Comparison of ENCODE assay signal across 7 cellular contexts in the genomic region with DNA sequence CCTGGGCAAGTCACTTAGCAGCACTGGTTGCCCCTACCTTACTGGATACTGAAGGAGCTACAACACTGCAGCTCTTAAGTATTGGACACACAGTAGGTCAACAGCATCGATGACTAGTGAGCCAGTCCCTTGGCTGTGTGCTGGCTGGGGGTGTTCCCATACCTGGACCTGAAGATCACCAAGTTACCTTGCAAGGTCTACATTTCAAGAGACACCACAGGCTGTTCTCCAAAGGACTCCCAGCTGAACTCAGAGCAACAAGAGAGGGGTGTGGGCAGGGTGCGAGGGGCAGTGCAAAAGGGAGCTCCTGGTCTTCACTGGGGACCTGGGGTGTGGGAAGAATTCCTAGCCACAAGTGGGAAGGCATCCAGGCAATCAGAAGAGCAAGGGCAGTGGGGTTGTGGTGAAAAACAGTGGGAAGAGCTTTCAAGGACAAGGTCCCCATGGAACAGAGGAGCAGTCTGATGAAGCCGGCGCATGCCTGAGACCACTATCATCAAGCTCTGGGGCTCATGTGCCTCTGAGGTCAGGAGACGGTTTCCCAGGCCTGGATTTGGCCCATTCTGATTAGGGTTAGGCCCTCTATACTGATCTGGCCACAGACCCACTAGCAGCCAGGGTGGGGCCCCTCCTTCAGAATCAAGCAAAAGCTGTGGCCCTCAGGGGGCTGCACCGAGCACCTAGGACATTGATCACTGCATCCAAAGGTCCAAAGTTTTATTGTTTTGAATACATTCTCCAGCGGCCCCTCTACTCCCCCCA. TPM values are rescaled to one million over a fixed set of nuclear protein-coding genes. Genes with fewer than 3 reads are reported as not detected.
DNase-seq lines count a peak whose midpoint lies in the region; FAIRE-seq and TF ChIP-seq lines count a peak whose summit lies in the region.
"Had no signal": no experiment of that assay in that cellular context is flagged by ENCODE, and none has a peak within 500 bp of the region (broad histone marks: within the 10 kb centered on the region; RNA-seq: fewer than 3 reads in every experiment).

No MANE protein-coding gene starts in this region.

- H3K27ac ChIP-seq in SK-N-SH (ENCODE audit: low read depth in 2 of 2, low read length in 1 of 2) (peak overlapping the region; percentile 61 to 83), endothelial cell of umbilical vein (ENCODE audit: insufficient read depth, low read depth, low read length) (no peak overlapping the region), stomach smooth muscle (ENCODE audit: low read length) (peak overlapping the region; percentile 80)

- H3K27me3 ChIP-seq in SK-N-SH (ENCODE audit: insufficient read depth) (no peaks in the 10 kb centered on the region), endothelial cell of umbilical vein (ENCODE audit: control insufficient read depth in 2 of 2, insufficient read depth in 2 of 2, low read length in 2 of 2) (no peaks in the 10 kb centered on the region), stomach smooth muscle (ENCODE audit: control insufficient read depth in 1 of 2, insufficient read depth in 2 of 2, low read length in 2 of 2) (no peaks in the 10 kb centered on the region)

- H3K79me2 ChIP-seq in SK-N-SH (ENCODE audit: insufficient read depth) (peaks cover 49% of the 10 kb centered on the region), endothelial cell of umbilical vein (ENCODE audit: control insufficient read depth, insufficient read depth, low read length) (peaks cover 28% of the 10 kb centered on the region)

- no peaks in the 10 kb centered on the region for H3K9me2 ChIP-seq in SK-N-SH

- peaks cover 30 to 36% of the 10 kb centered on the region in 2 experiments for H3K4me1 ChIP-seq in SK-N-SH (ENCODE audit: control insufficient read depth in 1 of 2, insufficient read depth in 2 of 2, low read depth in 1 of 2, low read length in 1 of 2)
- peaks cover 40% of the 10 kb centered on the region for H3K4me1 ChIP-seq in endothelial cell of umbilical vein (ENCODE audit: control insufficient read depth, extremely low read depth, insufficient read depth, low read length)
- H3K4me1 ChIP-seq in stomach smooth muscle (ENCODE audit: control insufficient read depth, insufficient read depth, low read length): peaks cover 59% of the 10 kb centered on the region

- DNase-seq in SK-N-SH: no peak
- no peak for DNase-seq in endothelial cell of umbilical vein (ENCODE audit: low read depth, low spot score)
- no peak for DNase-seq in stimulated activated CD4-positive, alpha-beta T cell treated with anti-CD3 and anti-CD28 coated beads, Interleukin-12 subunit alpha, Interleukin-12 subunit beta, amount 100 ng/mL, for 4 hours
- no peak for DNase-seq in activated CD8-positive, alpha-beta memory T cell treated with anti-CD3 and anti-CD28 coated beads, Interleukin-2, amount 50 U/mL, for 48 hours
- DNase-seq in amniotic stem cell (lab: John Stamatoyannopoulos, UW): no peak
- DNase-seq: natural killer cell had no signal

- H4K20me1 ChIP-seq in SK-N-SH (ENCODE audit: insufficient read depth) (peaks cover 56% of the 10 kb centered on the region), endothelial cell of umbilical vein (replicated peaks; ENCODE audit: control insufficient read depth, extremely low read depth, insufficient read depth, low read length) (no peaks in the 10 kb centered on the region)

- CTCF ChIA-PET in SK-N-SH (lab: Yijun Ruan, JAX): interaction anchor here (0.8 to 14.8 kb wide), 9 partner anchors 9 to 139 kb away, joined by 3 to 205 read pairs (median 4); a partner anchor contains a TSS
- CTCF ChIA-PET in endothelial cell of umbilical vein (lab: Charles Lee): interaction anchor here (1.1 to 11.8 kb wide), 14 partner anchors 9 to 187 kb away, joined by 3 to 365 read pairs (median 10); a partner anchor contains a TSS

- H3K4me3 ChIP-seq in SK-N-SH (ENCODE audit: low read depth in 2 of 2, low read length in 1 of 2): no peak overlapping the region; a peak in 1 of 4 replicates
- H3K4me3 ChIP-seq in endothelial cell of umbilical vein (replicated peaks in 1 of 3; ENCODE audit: insufficient read depth in 1 of 3, low read depth in 1 of 3, low read length in 3 of 3): no peak overlapping the region
- peak overlapping the region in 1 of 2 donors; percentile 35 for H3K4me3 ChIP-seq in stomach smooth muscle (ENCODE audit: low read length in 2 of 2)

- peaks cover 10 to 23% of the 10 kb centered on the region in 2 experiments for H3K36me3 ChIP-seq in SK-N-SH (replicated peaks in 1 of 2; ENCODE audit: control insufficient read depth in 1 of 2, insufficient read depth in 2 of 2, low read length in 1 of 2)
- peaks cover 7 to 27% of the 10 kb centered on the region in 2 experiments for H3K36me3 ChIP-seq in endothelial cell of umbilical vein (ENCODE audit: control insufficient read depth in 2 of 2, extremely low read depth in 1 of 2, insufficient read depth in 2 of 2, low read length in 2 of 2)
- peaks cover 4 to 9% of the 10 kb centered on the region in 2 donors for H3K36me3 ChIP-seq in stomach smooth muscle (ENCODE audit: control insufficient read depth in 2 of 2, insufficient read depth in 2 of 2, low read length in 2 of 2)

- TF ChIP-seq RAD21 in SK-N-SH (IDR thresholded peaks at IDR 0.05; ENCODE audit: low read length): no peak

- TF ChIP-seq EP300 in SK-N-SH (IDR thresholded peaks at IDR 0.05; ENCODE audit: borderline replicate concordance in 1 of 2, low read depth in 1 of 2, low read length in 1 of 2): no peak

- WGBS in SK-N-SH (ENCODE audit: low lambda C conversion rate): 94% methylated on average over 7 of the region's 7 CpGs

- H3K9ac ChIP-seq in SK-N-SH (0 out of 2 replicates have a peak overlapping the region, but pooled peaks have one; percentile 17), endothelial cell of umbilical vein (replicated peaks; ENCODE audit: extremely low read depth, insufficient read depth, low read length) (no peak overlapping the region), stomach smooth muscle (ENCODE audit: low read length in 2 of 2) (peak overlapping the region; percentile 30 to 58)

- H3K9me3 ChIP-seq in SK-N-SH (no peaks in the 10 kb centered on the region), endothelial cell of umbilical vein (replicated peaks; ENCODE audit: control insufficient read depth, insufficient read depth, low read length) (no peaks in the 10 kb centered on the region), stomach smooth muscle (ENCODE audit: control insufficient read depth in 2 of 2, low read length in 2 of 2) (no peaks in the 10 kb centered on the region)

- peak overlapping the region; percentile 55; the same call in 1 of the 2 replicates for H3K4me2 ChIP-seq in SK-N-SH
- no peak overlapping the region for H3K4me2 ChIP-seq in endothelial cell of umbilical vein (ENCODE audit: insufficient read depth, low read length)

- no peak for TF ChIP-seq CTCF in SK-N-SH (IDR thresholded peaks at IDR 0.05)
- no peak for TF ChIP-seq CTCF in endothelial cell of umbilical vein (IDR thresholded peaks at IDR 0.05; ENCODE audit: extremely low read depth in 1 of 2, insufficient read depth in 1 of 2, low read depth in 1 of 2, low read length in 2 of 2)

- no peaks in the 10 kb centered on the region for H3K9me1 ChIP-seq in endothelial cell of umbilical vein (replicated peaks; ENCODE audit: control insufficient read depth, extremely low read depth, insufficient read depth, low read length)

- POLR2A ChIA-PET in SK-N-SH (lab: Yijun Ruan, JAX) (interaction anchor here (0.6 to 3.3 kb wide), 6 partner anchors 15 to 81 kb away, joined by 3 to 35 read pairs (median 4); no protein-coding TSS in a partner anchor), endothelial cell of umbilical vein (lab: Charles Lee) (interaction anchor here (1.1 to 1.2 kb wide), 2 partner anchors 32 to 33 kb away, joined by 5 to 9 read pairs; no protein-coding TSS in a partner anchor)

- FAIRE-seq in endothelial cell of umbilical vein (lab: Jason Lieb, UNC): peak; percentile 71

- no TSS peak for BruUV-seq in endothelial cell of umbilical vein (replicated peaks; lab: Mats Ljungman, UMichigan)

- peak; percentile 23 for TF ChIP-seq POLR2A in endothelial cell of umbilical vein (IDR thresholded peaks at IDR 0.05; ENCODE audit: low read depth, low read length)

- dilution Hi-C loops in endothelial cell of umbilical vein (cut with MboI; ENCODE audit: extremely low pct_ligation_motif_present, low sequenced_read_pairs): no loop called here

- H3F3A ChIP-seq in SK-N-SH (replicated peaks; ENCODE audit: insufficient read depth): peaks cover 54% of the 10 kb centered on the region

- no peak overlapping the region for H2AFZ ChIP-seq in SK-N-SH (ENCODE audit: low read depth)
- H2AFZ ChIP-seq in endothelial cell of umbilical vein (ENCODE audit: low read depth, low read length): no peak overlapping the region

- intact Hi-C loops in endothelial cell of umbilical vein (cut with micrococcal nuclease): loop anchor here (1.0 kb wide), 1 partner anchor 49 kb away; no protein-coding TSS in a partner anchor

RNA-seq across cellular contexts. Expression of a gene that starts 4.6 kb away (rescaled TPM):
- polyA plus RNA-seq in SK-N-SH (2012; rRNA removed): 42.1 and 47.2 TPM in 2 replicates
- 26.1 and 35.6 TPM in 2 replicates for polyA plus RNA-seq in SK-N-SH (2012; cell fraction: cytosol; rRNA removed)
- 27.6 and 44.6 TPM in 2 replicates for polyA plus RNA-seq in SK-N-SH (2012; cell fraction: nucleus; rRNA removed)
- total RNA-seq in endothelial cell of umbilical vein: 48.3 and 49.5 TPM in 2 replicates
- polyA plus RNA-seq in endothelial cell of umbilical vein: 73.7 and 74.7 TPM in 2 replicates
- 43.0 and 46.7 TPM in 2 replicates for polyA plus RNA-seq in endothelial cell of umbilical vein (2011; cell fraction: cytosol; rRNA removed)
- 38.6 and 45.0 TPM in 2 replicates for polyA plus RNA-seq in endothelial cell of umbilical vein (2011; cell fraction: nucleus; rRNA removed)
- 51.1 and 56.5 TPM in 2 replicates for polyA plus RNA-seq in endothelial cell of umbilical vein (2012)
- polyA minus RNA-seq in endothelial cell of umbilical vein: 42.6 and 53.2 TPM in 2 replicates
- 12.4 TPM for polyA minus RNA-seq in endothelial cell of umbilical vein (2011; cell fraction: cytosol; rRNA and poly(A)+ RNA removed)
- 10.8 and 11.8 TPM in 2 replicates for polyA minus RNA-seq in endothelial cell of umbilical vein (2011; cell fraction: nucleus; rRNA and poly(A)+ RNA removed)

RNA-seq across cellular contexts. Expression of a gene that starts 7.9 kb away (rescaled TPM):
- polyA plus RNA-seq in SK-N-SH (2012; rRNA removed) (89.6 and 94.5 TPM in 2 replicates), endothelial cell of umbilical vein (102 and 125 TPM in 2 replicates)
- 38.5 and 54.1 TPM in 2 replicates for polyA plus RNA-seq in SK-N-SH (2012; cell fraction: cytosol; rRNA removed)
- polyA plus RNA-seq in SK-N-SH (2012; cell fraction: nucleus; rRNA removed): 101 and 184 TPM in 2 replicates
- total RNA-seq in endothelial cell of umbilical vein: 117 and 130 TPM in 2 replicates
- polyA plus RNA-seq in endothelial cell of umbilical vein (2011; cell fraction: cytosol; rRNA removed): 43.3 and 54.3 TPM in 2 replicates
- polyA plus RNA-seq in endothelial cell of umbilical vein (2011; cell fraction: nucleus; rRNA removed): 130 and 152 TPM in 2 replicates
- 40.7 and 61.9 TPM in 2 replicates for polyA plus RNA-seq in endothelial cell of umbilical vein (2012)
- 76.4 and 95.4 TPM in 2 replicates for polyA minus RNA-seq in endothelial cell of umbilical vein
- polyA minus RNA-seq in endothelial cell of umbilical vein (2011; cell fraction: cytosol; rRNA and poly(A)+ RNA removed): 26.5 TPM
- polyA minus RNA-seq in endothelial cell of umbilical vein (2011; cell fraction: nucleus; rRNA and poly(A)+ RNA removed): 38.5 and 45.5 TPM in 2 replicates

RNA-seq across cellular contexts. Expression of a gene that starts 22.0 kb away (rescaled TPM):
- polyA plus RNA-seq in SK-N-SH (2012; rRNA removed) (8.6 and 16.9 TPM in 2 replicates), endothelial cell of umbilical vein (18.4 and 23.5 TPM in 2 replicates)
- 7.7 and 12.5 TPM in 2 replicates for polyA plus RNA-seq in SK-N-SH (2012; cell fraction: cytosol; rRNA removed)
- 67.2 and 121 TPM in 2 replicates for polyA plus RNA-seq in SK-N-SH (2012; cell fraction: nucleus; rRNA removed)
- total RNA-seq in endothelial cell of umbilical vein: 86.0 and 86.3 TPM in 2 replicates
- polyA plus RNA-seq in endothelial cell of umbilical vein (2011; cell fraction: cytosol; rRNA removed): 15.8 and 26.9 TPM in 2 replicates
- polyA plus RNA-seq in endothelial cell of umbilical vein (2011; cell fraction: nucleus; rRNA removed): 59.1 and 69.4 TPM in 2 replicates
- polyA plus RNA-seq in endothelial cell of umbilical vein (2012): 28.9 and 43.8 TPM in 2 replicates
- 9.1 and 9.7 TPM in 2 replicates for polyA minus RNA-seq in endothelial cell of umbilical vein
- polyA minus RNA-seq in endothelial cell of umbilical vein (2011; cell fraction: cytosol; rRNA and poly(A)+ RNA removed): 11.2 TPM
- 15.3 and 26.1 TPM in 2 replicates for polyA minus RNA-seq in endothelial cell of umbilical vein (2011; cell fraction: nucleus; rRNA and poly(A)+ RNA removed)

RNA-seq across cellular contexts. Expression of a gene that starts 26.9 kb away (rescaled TPM):
- polyA plus RNA-seq in SK-N-SH (2012; rRNA removed) (3.5 and 4.0 TPM in 2 replicates), endothelial cell of umbilical vein (6.5 and 8.0 TPM in 2 replicates)
- polyA plus RNA-seq in SK-N-SH (2012; cell fraction: cytosol; rRNA removed): 1.7 and 2.6 TPM in 2 replicates
- 3.4 and 4.3 TPM in 2 replicates for polyA plus RNA-seq in SK-N-SH (2012; cell fraction: nucleus; rRNA removed)
- total RNA-seq in endothelial cell of umbilical vein: 13.3 and 13.4 TPM in 2 replicates
- 3.5 and 3.7 TPM in 2 replicates for polyA plus RNA-seq in endothelial cell of umbilical vein (2011; cell fraction: cytosol; rRNA removed)
- 4.0 and 4.5 TPM in 2 replicates for polyA plus RNA-seq in endothelial cell of umbilical vein (2011; cell fraction: nucleus; rRNA removed)
- 8.1 and 8.7 TPM in 2 replicates for polyA plus RNA-seq in endothelial cell of umbilical vein (2012)
- 10.5 and 13.9 TPM in 2 replicates for polyA minus RNA-seq in endothelial cell of umbilical vein
- 3.8 TPM for polyA minus RNA-seq in endothelial cell of umbilical vein (2011; cell fraction: cytosol; rRNA and poly(A)+ RNA removed)
- 6.1 and 6.9 TPM in 2 replicates for polyA minus RNA-seq in endothelial cell of umbilical vein (2011; cell fraction: nucleus; rRNA and poly(A)+ RNA removed)

RNA-seq across cellular contexts. Expression of a gene that starts 29.6 kb away (rescaled TPM):
- polyA plus RNA-seq in SK-N-SH (2012; rRNA removed) (30.2 and 31.1 TPM in 2 replicates), endothelial cell of umbilical vein (34.8 and 38.5 TPM in 2 replicates)
- 15.7 and 23.9 TPM in 2 replicates for polyA plus RNA-seq in SK-N-SH (2012; cell fraction: cytosol; rRNA removed)
- polyA plus RNA-seq in SK-N-SH (2012; cell fraction: nucleus; rRNA removed): 29.2 and 30.8 TPM in 2 replicates
- total RNA-seq in endothelial cell of umbilical vein: 19.3 and 19.5 TPM in 2 replicates
- polyA plus RNA-seq in endothelial cell of umbilical vein (2011; cell fraction: cytosol; rRNA removed): 18.5 and 24.2 TPM in 2 replicates
- polyA plus RNA-seq in endothelial cell of umbilical vein (2011; cell fraction: nucleus; rRNA removed): 12.7 and 16.1 TPM in 2 replicates
- 14.2 and 19.6 TPM in 2 replicates for polyA plus RNA-seq in endothelial cell of umbilical vein (2012)
- 12.6 and 12.8 TPM in 2 replicates for polyA minus RNA-seq in endothelial cell of umbilical vein
- polyA minus RNA-seq in endothelial cell of umbilical vein (2011; cell fraction: cytosol; rRNA and poly(A)+ RNA removed): 5.8 TPM
- 3.5 and 6.1 TPM in 2 replicates for polyA minus RNA-seq in endothelial cell of umbilical vein (2011; cell fraction: nucleus; rRNA and poly(A)+ RNA removed)
